ENCODE assay signal across 14 cellular contexts in the genomic region with DNA sequence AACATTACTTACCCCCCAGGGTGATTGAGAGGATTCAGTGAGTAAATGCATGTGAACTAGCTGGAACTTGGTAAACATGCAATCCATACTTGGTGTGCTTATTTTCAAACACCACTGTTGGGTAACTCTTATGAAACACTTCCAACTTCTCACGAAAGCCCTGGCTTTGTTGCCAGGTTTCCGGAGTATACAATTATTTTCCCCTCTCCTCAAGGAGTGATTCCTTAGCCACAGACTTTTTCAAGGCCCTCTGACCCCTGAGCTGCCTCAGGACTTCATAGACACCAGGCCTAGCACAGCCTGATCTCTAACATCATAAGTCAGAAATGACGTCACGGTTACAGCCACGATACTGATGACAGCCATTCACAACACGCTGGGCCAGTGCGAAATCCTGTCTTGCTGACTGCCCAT. TPM values are rescaled to one million over a fixed set of nuclear protein-coding genes. Genes with fewer than 3 reads are reported as not detected.
DNase-seq lines count a peak whose midpoint lies in the region; FAIRE-seq and TF ChIP-seq lines count a peak whose summit lies in the region.
"Had no signal": no experiment of that assay in that cellular context is flagged by ENCODE, and none has a peak within 500 bp of the region (broad histone marks: within the 10 kb centered on the region; RNA-seq: fewer than 3 reads in every experiment).

No MANE protein-coding gene starts in this region.

- WGBS in suprapubic skin: 67% methylated on average over 7 of the region's 7 CpGs

- H3K4me2 ChIP-seq in astrocyte (ENCODE audit: low read length): no peak overlapping the region

- H3K9me3 ChIP-seq in astrocyte (ENCODE audit: insufficient read depth, low read depth, low read length) (no peaks in the 10 kb centered on the region), suprapubic skin (no peaks in the 10 kb centered on the region)
- H3K9me3 ChIP-seq: gastrocnemius medialis had no signal

- H3K4me1 Mint-ChIP-seq in astrocyte (ENCODE audit: low read depth, unreplicated experiment): no peaks in the 10 kb centered on the region
- H3K4me1 Mint-ChIP-seq: CD8-positive, alpha-beta memory T cell had no signal

- H3K36me3 Mint-ChIP-seq in astrocyte (ENCODE audit: low read depth, unreplicated experiment): no peaks in the 10 kb centered on the region

- no peaks in the 10 kb centered on the region for H4K20me1 ChIP-seq in astrocyte (ENCODE audit: insufficient read depth, low read length)

- no peak overlapping the region for H3K9ac ChIP-seq in astrocyte (ENCODE audit: low read length)

- no peak for TF ChIP-seq CTCF in astrocyte (IDR thresholded peaks at IDR 0.05; ENCODE audit: insufficient read depth, low read depth, low read length)
- no peak for TF ChIP-seq CTCF in suprapubic skin (IDR thresholded peaks at IDR 0.05)

- no peaks in the 10 kb centered on the region for H3K27me3 ChIP-seq in astrocyte (ENCODE audit: insufficient read depth, low read length)
- H3K27me3 ChIP-seq in suprapubic skin: no peaks in the 10 kb centered on the region
- H3K27me3 ChIP-seq: gastrocnemius medialis had no signal

- no peaks in the 10 kb centered on the region for H3K79me2 ChIP-seq in astrocyte (ENCODE audit: insufficient read depth, low read length)

- TF ChIP-seq POLR2A in suprapubic skin (IDR thresholded peaks at IDR 0.05): no peak
- no peak for TF ChIP-seq POLR2A in erythroblast (IDR thresholded peaks at IDR 0.05; ENCODE audit: low read length)

- H3K27ac ChIP-seq in astrocyte (ENCODE audit: low read depth, low read length): no peak overlapping the region
- peak overlapping the region; percentile 52 for H3K27ac ChIP-seq in suprapubic skin
- H3K27ac ChIP-seq in caudate nucleus (ENCODE audit: low read depth, low read length): no peak overlapping the region
- H3K27ac ChIP-seq: gastrocnemius medialis had no signal

- H3K9me3 Mint-ChIP-seq in astrocyte (ENCODE audit: unreplicated experiment): no peaks in the 10 kb centered on the region
- H3K9me3 Mint-ChIP-seq: CD8-positive, alpha-beta memory T cell; stimulated activated naive CD8-positive, alpha-beta T cell treated with anti-CD3 and anti-CD28 coated beads, Interleukin-15, Interleukin-2, amounts not matched to agents 100 ng/mL and 50 ng/mL, for 24 hours had no signal

- no peak for TF ChIP-seq EP300 in suprapubic skin (IDR thresholded peaks at IDR 0.05)

- no peak for FAIRE-seq in astrocyte (lab: Jason Lieb, UNC)
- FAIRE-seq: colon, G401.6, H54 had no signal

- DNase-seq in H4 (ENCODE audit: low spot score) (peak; percentile 75), astrocyte (ENCODE audit: low read depth) (peak; percentile 43), iris pigment epithelial cell (ENCODE audit: low read depth) (peak; percentile 56), suprapubic skin (ENCODE audit: low spot score in 2 of 2) (no peak), caudate nucleus (lab: John Stamatoyannopoulos, UW) (no peak), erythroblast (lab: John Stamatoyannopoulos, UW) (no peak)
- DNase-seq in stimulated activated CD4-positive, alpha-beta T cell treated with anti-CD3 and anti-CD28 coated beads, Interleukin-2, amount 100 ng/mL, for 48 hours: no peak
- DNase-seq: CD8-positive, alpha-beta memory T cell; gastrocnemius medialis; retina had no signal

- peaks cover 27% of the 10 kb centered on the region for H3K27me3 Mint-ChIP-seq in astrocyte (ENCODE audit: low read depth, unreplicated experiment)

- H3K27ac Mint-ChIP-seq in astrocyte (ENCODE audit: unreplicated experiment): no peak overlapping the region
- H3K27ac Mint-ChIP-seq: CD8-positive, alpha-beta memory T cell; stimulated activated naive CD8-positive, alpha-beta T cell treated with anti-CD3 and anti-CD28 coated beads, Interleukin-15, Interleukin-2, amounts not matched to agents 100 ng/mL and 50 ng/mL, for 24 hours had no signal

- H3K4me3 Mint-ChIP-seq in astrocyte (ENCODE audit: unreplicated experiment): no peak overlapping the region
- H3K4me3 Mint-ChIP-seq: CD8-positive, alpha-beta memory T cell; stimulated activated naive CD8-positive, alpha-beta T cell treated with anti-CD3 and anti-CD28 coated beads, Interleukin-15, Interleukin-2, amounts not matched to agents 100 ng/mL and 50 ng/mL, for 24 hours had no signal

- no peak overlapping the region for H3K4me3 ChIP-seq in astrocyte (ENCODE audit: insufficient read depth, low read depth, low read length)
- H3K4me3 ChIP-seq in suprapubic skin: no peak overlapping the region
- H3K4me3 ChIP-seq: gastrocnemius medialis had no signal

- H3K4me1 ChIP-seq in astrocyte (ENCODE audit: insufficient read depth, low read length): no peaks in the 10 kb centered on the region
- H3K4me1 ChIP-seq in suprapubic skin: peaks cover 14% of the 10 kb centered on the region
- H3K4me1 ChIP-seq: gastrocnemius medialis had no signal

- H3K36me3 ChIP-seq in astrocyte (ENCODE audit: insufficient read depth, low read length) (no peaks in the 10 kb centered on the region), suprapubic skin (no peaks in the 10 kb centered on the region)
- H3K36me3 ChIP-seq: gastrocnemius medialis had no signal

- H2AFZ ChIP-seq in astrocyte (ENCODE audit: low read depth, low read length): no peak overlapping the region

RNA-seq across cellular contexts. Expression of a gene that starts 27.6 kb away (rescaled TPM):
- 1.0 and 1.1 TPM in 2 replicates for total RNA-seq in H4 (2014; rRNA removed; shearing (Covaris generic))
- total RNA-seq in astrocyte (0.20 TPM in 1 of 2 replicates, not detected in the other), suprapubic skin (10 to 100 TPM in 1 of 4 donors, 1 to 10 TPM in 3; 2.7 to 10.6 (median 4.0) TPM)
- total RNA-seq: CD8-positive, alpha-beta memory T cell had no signal

RNA-seq across cellular contexts. Expression of a gene that starts 51.4 kb away (rescaled TPM):
- not detected in 2 replicates for total RNA-seq in H4 (2014; rRNA removed; shearing (Covaris generic))
- not detected in 2 replicates for total RNA-seq in astrocyte
- 10 to 100 TPM; 21.5 to 34.6 (median 28.3) TPM for total RNA-seq in suprapubic skin

Comparison
In these comparisons a context has a peak if more than half of its experiments do, and no peak if none do; other contexts are left out.
1. DNase-seq: peak in H4 (single experiment), astrocyte (single experiment) and iris pigment epithelial cell (single experiment); none in suprapubic skin (0 of 2), caudate nucleus (0 of 61), erythroblast (0 of 2) and stimulated activated CD4-positive, alpha-beta T cell treated with anti-CD3 and anti-CD28 coated beads, Interleukin-2, amount 100 ng/mL, for 48 hours (0 of 2).
2. RNA of a gene that starts 51.4 kb away (total RNA-seq): 21.5 to 34.6 TPM in suprapubic skin; not detected in H4 and not detected in astrocyte; every median in the first group is over 10 times any median in the second.